19 cellular contexts compared by ENCODE assay signal in the genomic region with DNA sequence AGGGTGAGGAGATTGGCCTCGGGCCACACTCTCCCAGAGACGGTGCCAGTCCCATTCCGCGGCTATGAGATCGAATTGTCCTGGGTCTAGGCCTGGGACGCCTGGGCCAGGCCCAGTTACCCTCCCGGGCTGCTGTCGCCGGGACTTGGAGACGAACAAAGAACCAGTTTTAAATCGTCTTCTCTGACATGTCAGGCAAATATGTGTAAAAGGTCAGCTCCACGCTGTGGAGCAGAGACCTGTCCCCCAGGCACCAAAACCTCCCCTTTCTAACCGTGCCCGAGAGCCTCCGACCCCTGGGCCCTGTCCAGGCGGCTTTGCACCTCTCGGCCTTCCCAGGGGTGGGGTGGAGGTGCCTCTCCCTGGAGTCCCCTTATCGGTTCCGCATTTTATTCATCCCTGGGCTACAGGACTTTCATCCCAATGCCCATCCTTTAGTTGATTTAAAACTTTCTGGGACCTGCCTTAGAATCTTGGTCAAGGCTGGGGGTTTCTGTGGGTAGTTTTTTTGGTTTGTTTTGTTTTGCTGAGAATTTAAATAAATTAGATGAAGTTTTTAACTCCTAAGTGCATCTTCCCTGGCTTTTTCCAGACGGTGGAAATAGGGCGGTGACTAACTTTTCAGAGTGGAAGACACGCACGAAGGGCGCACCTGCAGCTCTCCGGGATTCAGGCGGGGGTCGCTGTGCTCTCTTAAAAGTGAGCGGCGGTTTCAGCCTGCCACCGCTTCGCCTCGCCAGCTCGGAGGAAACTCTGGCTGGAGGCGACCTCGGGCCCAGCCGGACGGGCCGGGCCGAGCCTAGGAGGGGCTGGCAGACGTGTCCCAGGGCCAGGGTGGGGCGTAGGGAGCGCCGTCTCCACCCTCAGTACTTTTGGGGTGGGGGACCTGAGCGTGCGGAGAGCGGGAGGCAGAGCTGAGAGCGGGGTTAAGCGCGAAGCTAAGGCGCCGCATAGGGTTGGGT. TPM values are rescaled to one million over a fixed set of nuclear protein-coding genes. Genes with fewer than 3 reads are reported as not detected.
DNase-seq lines count a peak whose midpoint lies in the region; ATAC-seq and TF ChIP-seq lines count a peak whose summit lies in the region.
"Had no signal": no experiment of that assay in that cellular context is flagged by ENCODE, and none has a peak within 500 bp of the region (broad histone marks: within the 10 kb centered on the region; RNA-seq: fewer than 3 reads in every experiment).

No MANE protein-coding gene starts in this region.

- H3K27ac ChIP-seq in PC-9 = peak overlapping the region; percentile 98

- peaks cover 13% of the 10 kb centered on the region for H3K4me1 Mint-ChIP-seq in osteocyte (ENCODE audit: unreplicated experiment)

- CTCF ChIA-PET in PC-9 (lab: Charles Lee) = interaction anchor here (1.6 kb wide), 1 partner anchor 9 kb away, joined by 10 read pairs; no protein-coding TSS in a partner anchor

- no peaks in the 10 kb centered on the region for H4K20me1 ChIP-seq in PC-9 (ENCODE audit: insufficient read depth)

- no TSS peak for BruUV-seq in PC-9 (replicated peaks; lab: Mats Ljungman, UMichigan)

- DNase-seq in GM12865 (ENCODE audit: low read depth) = no peak
- DNase-seq in PC-9 = no peak
- DNase-seq in fibroblast of the aortic adventitia (ENCODE audit: low read depth) = no peak
- DNase-seq in osteocyte (ENCODE audit: extremely low spot score, unreplicated experiment) = no peak
- DNase-seq in NK-92 (lab: John Stamatoyannopoulos, UW; ENCODE audit: unreplicated experiment) = no peak
- no peak for DNase-seq in occipital lobe (lab: John Stamatoyannopoulos, UW)
- no peak for DNase-seq in mucosa of gallbladder (ENCODE audit: low spot score)
- DNase-seq in stimulated activated naive CD8-positive, alpha-beta T cell treated with anti-CD3 and anti-CD28 coated beads, Interleukin-15, Interleukin-2, amounts not matched to agents 100 U/mL and 50 U/mL, for 24 hours = no peak
- DNase-seq: activated CD4-positive, alpha-beta memory T cell treated with anti-CD3 and anti-CD28 coated beads, Interleukin-2, amount 10 ng/mL, durations not matched to agents 7 days and 5 days; activated effector memory CD4-positive, alpha-beta T cell treated with anti-CD3 and anti-CD28 coated beads, Interleukin-2, amount 50 U/mL, for 16 hours; C1 segment of cervical spinal cord; DND-41; effector memory CD4-positive, alpha-beta T cell; naive thymus-derived CD8-positive, alpha-beta T cell; NCI-H1092; NCI-H446 treated with DMSO at 0.1 percent for 48 hours; small intestine; T-helper 9 cell had no signal

- H3K4me1 ChIP-seq in PC-9 (replicated peaks; ENCODE audit: insufficient read depth) = peaks cover 27% of the 10 kb centered on the region

- TF ChIP-seq CTCF in GM12865 (IDR thresholded peaks at IDR 0.05; ENCODE audit: insufficient read depth, low read depth, low read length, missing control alignments) = peak; percentile 1
- no peak for TF ChIP-seq CTCF in PC-9 (conservative IDR thresholded peaks at IDR 0.05)
- peak; percentile 19 for TF ChIP-seq CTCF in fibroblast of the aortic adventitia (IDR thresholded peaks at IDR 0.05; ENCODE audit: insufficient read depth, low read length)
- peak; percentile 10 for TF ChIP-seq CTCF in osteocyte (IDR thresholded peaks at IDR 0.05)

- H3K79me2 ChIP-seq in PC-9 (ENCODE audit: low read depth) = peaks cover 30% of the 10 kb centered on the region

- H3K9me2 ChIP-seq in PC-9 (ENCODE audit: insufficient read depth) = no peaks in the 10 kb centered on the region

- H3K36me3 ChIP-seq in PC-9 (ENCODE audit: low read depth) = no peaks in the 10 kb centered on the region

- peak overlapping the region; percentile 82 for H2AFZ ChIP-seq in PC-9

- H3K27me3 ChIP-seq in PC-9 (ENCODE audit: insufficient read depth, low read depth) = no peaks in the 10 kb centered on the region

- no peak overlapping the region for H3K4me3 Mint-ChIP-seq in osteocyte (ENCODE audit: unreplicated experiment)
- H3K4me3 Mint-ChIP-seq: activated CD4-positive, alpha-beta memory T cell treated with anti-CD3 and anti-CD28 coated beads, Interleukin-2, amount 10 ng/mL, durations not matched to agents 7 days and 5 days had no signal

- H3K4me3 ChIP-seq in GM12865 (ENCODE audit: low read depth, low read length) (no peak overlapping the region), PC-9 (peak overlapping the region; percentile 73), fibroblast of the aortic adventitia (ENCODE audit: low read depth, low read length) (no peak overlapping the region)

- no peaks in the 10 kb centered on the region for H3K36me3 Mint-ChIP-seq in osteocyte (ENCODE audit: unreplicated experiment)

- H3K27me3 Mint-ChIP-seq in osteocyte (ENCODE audit: unreplicated experiment) = peaks cover 11% of the 10 kb centered on the region

- H3F3A ChIP-seq in PC-9 (ENCODE audit: insufficient read depth, low read depth) = peaks cover 20% of the 10 kb centered on the region

- no peak for ATAC-seq in stimulated activated naive CD8-positive, alpha-beta T cell treated with anti-CD3 and anti-CD28 coated beads, Interleukin-15, Interleukin-2, amounts not matched to agents 100 U/mL and 50 U/mL, for 24 hours
- ATAC-seq: HCT116; naive thymus-derived CD8-positive, alpha-beta T cell had no signal

- no peak overlapping the region for H3K27ac Mint-ChIP-seq in osteocyte (ENCODE audit: unreplicated experiment)

- POLR2A ChIA-PET in PC-9 (lab: Charles Lee; ENCODE audit: unreplicated experiment) = no interaction called here

- peak overlapping the region; percentile 98 for H3K4me2 ChIP-seq in PC-9

- H3K9me3 ChIP-seq in PC-9 (ENCODE audit: insufficient read depth, low read depth) = no peaks in the 10 kb centered on the region

- H3K9me3 Mint-ChIP-seq in osteocyte (ENCODE audit: unreplicated experiment) = no peaks in the 10 kb centered on the region
- H3K9me3 Mint-ChIP-seq: activated CD4-positive, alpha-beta memory T cell treated with anti-CD3 and anti-CD28 coated beads, Interleukin-2, amount 10 ng/mL, durations not matched to agents 7 days and 5 days had no signal

- intact Hi-C loops in PC-9 (cut with micrococcal nuclease; ENCODE audit: unreplicated experiment) = no loop called here

RNA-seq across cellular contexts. Expression of a gene that starts 6.0 kb away (rescaled TPM):
- total RNA-seq in PC-9 (2021) (37.0 and 43.8 TPM in 2 replicates), fibroblast of the aortic adventitia (ENCODE audit: low replicate concordance) (1.4 TPM in 1 of 2 replicates, not detected in the other), osteocyte (53.2 and 59.6 TPM in 2 replicates), occipital lobe (not detected), mucosa of gallbladder (0.89 TPM)
- total RNA-seq: naive thymus-derived CD8-positive, alpha-beta T cell had no signal

Comparison
In these comparisons a context has a peak if more than half of its experiments do, and no peak if none do; other contexts are left out.
1. RNA of a gene that starts 6.0 kb away (total RNA-seq): 53.2 to 59.6 TPM in osteocyte and 37.0 to 43.8 TPM in PC-9; 1.4 TPM in fibroblast of the aortic adventitia, 0.89 TPM in mucosa of gallbladder (single experiment) and not detected in occipital lobe (single experiment); every median in the first group is over 10 times any median in the second.